ENCODE assay signal across 27 cellular contexts in the genomic region with DNA sequence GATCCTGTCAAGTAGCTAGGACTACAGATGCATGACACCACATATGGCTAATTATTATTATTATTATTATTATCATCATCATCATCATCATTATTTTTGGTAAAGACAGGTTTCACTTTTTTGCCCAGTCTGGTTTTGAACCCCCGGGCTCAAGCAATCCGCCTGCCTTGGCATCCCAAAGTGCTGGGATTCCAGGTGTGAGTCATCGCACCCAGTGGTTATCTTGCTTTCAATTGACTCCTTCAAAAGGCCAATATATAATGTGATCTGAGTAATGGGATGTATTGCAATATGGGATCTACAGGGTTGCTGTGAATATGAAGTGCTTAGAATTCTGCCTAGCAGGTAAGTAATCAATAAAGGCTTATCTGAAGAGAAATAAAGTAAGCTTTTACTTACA.
"Had no signal": no experiment of that assay in that cellular context is flagged by ENCODE, and none has a peak within 500 bp of the region (broad histone marks: within the 10 kb centered on the region; RNA-seq: fewer than 3 reads in every experiment).

No MANE protein-coding gene starts in this region.

- H3K36me3 ChIP-seq: esophagus muscularis mucosa, pancreas, right atrium auricular region, spleen, vagina had no signal

- H3K27me3 Mint-ChIP-seq: activated naive CD4-positive, alpha-beta T cell treated with anti-CD3 and anti-CD28 coated beads, Interleukin-2, amount 10 ng/mL, durations not matched to agents 7 days and 5 days; central memory CD8-positive, alpha-beta T cell; effector memory CD8-positive, alpha-beta T cell; type B pancreatic cell had no signal

- H3K4me3 Mint-ChIP-seq: activated naive CD4-positive, alpha-beta T cell treated with anti-CD3 and anti-CD28 coated beads, Interleukin-2, amount 10 ng/mL, durations not matched to agents 7 days and 5 days; central memory CD8-positive, alpha-beta T cell; effector memory CD8-positive, alpha-beta T cell; nephron progenitor cell; type B pancreatic cell had no signal

- DNase-seq: activated CD4-positive, alpha-beta T cell treated with anti-CD3 and anti-CD28 coated beads for 4 hours; activated CD4-positive, alpha-beta T cell treated with anti-CD3 and anti-CD28 coated beads, Interleukin-2, amount 50 U/mL, for 48 hours; activated CD4-positive, CD25-positive, alpha-beta regulatory T cell; activated CD8-positive, alpha-beta memory T cell treated with anti-CD3 and anti-CD28 coated beads, Interleukin-2, amount 50 U/mL, for 48 hours; activated effector memory CD4-positive, alpha-beta T cell treated with anti-CD3 and anti-CD28 coated beads, Interleukin-2, amount 50 U/mL, for 16 hours; activated naive CD4-positive, alpha-beta T cell treated with anti-CD3 and anti-CD28 coated beads, Interleukin-2, amount 10 ng/mL, durations not matched to agents 7 days and 5 days; activated T-cell treated with anti-CD3 and anti-CD28 coated beads, Interleukin-2, amount 50 U/mL, for 48 hours; amygdala; body of pancreas; dorsolateral prefrontal cortex; effector memory CD8-positive, alpha-beta T cell; hippocampal formation; left ventricle myocardium superior; mucosa of descending colon; nephron progenitor cell; pancreas; psoas muscle; spleen; stimulated activated CD4-positive, alpha-beta T cell treated with anti-CD3 and anti-CD28 coated beads, Interleukin-4, amount 100 ng/mL, for 1 hour; stimulated activated naive CD4-positive, alpha-beta T cell; testis had no signal

- FAIRE-seq: colon had no signal

- H3K9me3 Mint-ChIP-seq: central memory CD8-positive, alpha-beta T cell; effector memory CD8-positive, alpha-beta T cell had no signal

- H3K4me1 ChIP-seq: body of pancreas, pancreas, psoas muscle, spleen, testis, vagina had no signal

- H3K4me3 ChIP-seq: body of pancreas, dorsolateral prefrontal cortex, esophagus muscularis mucosa, mucosa of descending colon, pancreas, psoas muscle, right atrium auricular region, spleen, testis, vagina had no signal

- H3K27ac ChIP-seq: body of pancreas, dorsolateral prefrontal cortex, esophagus muscularis mucosa, pancreas, psoas muscle, right atrium auricular region, spleen, testis, vagina had no signal

- H3K27ac Mint-ChIP-seq: activated naive CD4-positive, alpha-beta T cell treated with anti-CD3 and anti-CD28 coated beads, Interleukin-2, amount 10 ng/mL, durations not matched to agents 7 days and 5 days; effector memory CD8-positive, alpha-beta T cell; nephron progenitor cell; type B pancreatic cell had no signal

- H3K36me3 Mint-ChIP-seq: activated naive CD4-positive, alpha-beta T cell treated with anti-CD3 and anti-CD28 coated beads, Interleukin-2, amount 10 ng/mL, durations not matched to agents 7 days and 5 days had no signal

- ATAC-seq: body of pancreas; effector memory CD8-positive, alpha-beta T cell; left ventricle myocardium superior; mucosa of descending colon; pancreas; psoas muscle had no signal

- H3K4me1 Mint-ChIP-seq: activated naive CD4-positive, alpha-beta T cell treated with anti-CD3 and anti-CD28 coated beads, Interleukin-2, amount 10 ng/mL, durations not matched to agents 7 days and 5 days; central memory CD8-positive, alpha-beta T cell; nephron progenitor cell had no signal

- H3K9me3 ChIP-seq: body of pancreas, esophagus muscularis mucosa, pancreas, psoas muscle, testis, vagina had no signal

- H3K27me3 ChIP-seq: body of pancreas, dorsolateral prefrontal cortex, esophagus muscularis mucosa, pancreas, right atrium auricular region, spleen, testis, vagina had no signal
